ENCODE assay signal across 8 cellular contexts in the genomic region with DNA sequence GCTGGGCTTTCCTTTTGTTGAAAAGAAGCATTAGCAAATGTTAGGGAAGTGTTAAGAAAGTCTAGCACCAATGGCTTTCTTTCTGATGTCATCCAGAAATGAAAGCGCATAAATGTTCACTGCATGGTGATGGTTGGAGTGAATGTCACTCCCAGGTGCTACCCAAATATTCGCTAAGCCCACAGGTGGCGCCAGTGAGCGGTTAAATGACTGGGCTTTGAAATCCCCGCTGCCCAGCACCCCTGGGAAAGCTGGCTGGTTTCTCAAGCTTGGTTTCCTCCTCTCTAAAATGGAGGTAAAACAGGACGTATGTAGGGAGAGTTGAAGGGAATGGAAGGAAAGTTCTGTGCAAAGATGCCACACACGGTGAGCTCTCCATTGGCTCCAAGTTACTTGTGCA.
DNase-seq lines count a peak whose midpoint lies in the region; ATAC-seq, FAIRE-seq and TF ChIP-seq lines count a peak whose summit lies in the region.

No MANE protein-coding gene starts in this region.

- TF ChIP-seq POLR2A in H54 (IDR thresholded peaks at IDR 0.05; ENCODE audit: low read depth, low read length) = no peak

- no peaks in the 10 kb centered on the region for H3K9me2 ChIP-seq in hepatocyte (replicated peaks; ENCODE audit: insufficient read depth)

- no peaks in the 10 kb centered on the region for H3K27me3 ChIP-seq in hepatocyte

- TF ChIP-seq CTCF in hepatocyte (IDR thresholded peaks at IDR 0.05; ENCODE audit: poor library complexity) = peak; percentile 49

- no peak overlapping the region for H3K27ac ChIP-seq in hepatocyte

- ATAC-seq in HG03025 (IDR thresholded peaks at IDR 0.05; ENCODE audit: low FRiP score, unreplicated experiment) = no peak
- ATAC-seq in HG02588 (IDR thresholded peaks at IDR 0.05; ENCODE audit: unreplicated experiment) = no peak
- ATAC-seq in GM21786 (IDR thresholded peaks at IDR 0.05; ENCODE audit: unreplicated experiment) = no peak

- no peaks in the 10 kb centered on the region for H3K79me2 ChIP-seq in hepatocyte

- H3K4me1 ChIP-seq in hepatocyte (ENCODE audit: insufficient read depth) = no peaks in the 10 kb centered on the region

- H3K4me2 ChIP-seq in hepatocyte = no peak overlapping the region

- H4K20me1 ChIP-seq in hepatocyte (ENCODE audit: insufficient read depth, poor library complexity, severe bottlenecking) = no peaks in the 10 kb centered on the region

- no peaks in the 10 kb centered on the region for H3K9me3 ChIP-seq in hepatocyte (ENCODE audit: low read depth)

- DNase-seq in COLO829 (ENCODE audit: low spot score) = peak; percentile 29
- peak; percentile 16 for DNase-seq in H54 (ENCODE audit: insufficient read length, low spot score)
- DNase-seq in SKM-1 (lab: John Stamatoyannopoulos, UW; ENCODE audit: unreplicated experiment) = peak; percentile 13
- peak; percentile 61 for DNase-seq in hepatocyte (ENCODE audit: low spot score)
- no peak for DNase-seq in HPDE6-E6E7 (ENCODE audit: extremely low spot score)

- no peak for FAIRE-seq in H54 (lab: Jason Lieb, UNC)

- H3K36me3 ChIP-seq in hepatocyte (replicated peaks; ENCODE audit: insufficient read depth, low read depth) = no peaks in the 10 kb centered on the region

- no peak overlapping the region for H2AFZ ChIP-seq in hepatocyte

- H3K4me3 ChIP-seq in hepatocyte = no peak overlapping the region

- 38% methylated on average over 7 of the region's 7 CpGs for WGBS in hepatocyte (ENCODE audit: low lambda C conversion rate, missing lambda C conversion rate)
